ENCODE assay signal across 1 cellular context in the genomic region with DNA sequence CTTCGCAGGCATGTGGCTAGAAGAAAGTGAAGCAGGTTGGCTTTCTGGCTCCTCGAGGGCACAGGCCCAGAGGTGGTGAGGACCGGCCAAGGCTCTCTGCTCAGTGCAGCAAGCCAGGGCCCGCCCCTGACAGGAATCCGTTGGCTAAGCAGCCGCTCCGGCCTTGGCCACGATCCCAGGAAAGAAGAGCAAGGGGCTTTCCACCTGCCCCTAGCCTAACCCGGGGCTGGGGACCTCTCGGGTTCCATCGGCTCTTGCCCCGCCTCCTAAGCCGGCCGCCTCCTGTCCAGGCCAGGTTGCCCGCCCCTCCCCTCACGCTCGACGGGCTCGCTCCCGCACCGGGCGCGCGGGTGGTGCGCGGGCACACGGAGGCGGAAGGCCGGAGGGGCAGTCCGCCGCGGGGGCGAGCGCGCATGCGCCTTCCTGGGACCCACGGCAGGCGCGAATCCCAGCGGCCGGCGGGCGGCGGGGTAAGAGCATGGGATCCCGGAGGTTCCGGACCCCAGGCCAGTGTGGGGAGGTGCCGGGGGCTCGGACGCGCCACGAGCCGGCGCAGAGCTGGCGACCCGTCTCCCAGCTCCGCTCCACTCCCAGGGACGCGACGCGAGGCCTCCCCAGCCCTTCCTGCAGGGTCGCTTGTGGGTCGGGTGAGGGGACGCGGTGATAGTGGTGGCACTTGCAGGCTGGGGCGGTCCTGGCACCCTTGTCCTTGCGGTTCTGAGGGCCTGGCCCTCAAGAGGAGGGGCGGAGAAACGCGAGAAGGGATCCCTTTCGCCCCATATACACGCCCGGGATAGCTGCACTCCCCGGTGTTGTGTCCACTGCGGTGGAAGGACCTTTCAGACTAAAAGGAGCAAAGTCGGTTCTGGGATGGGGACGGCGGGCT.
TF ChIP-seq lines count a peak whose summit lies in the region.

A gene (plus strand): TSS at position 410 of the 886 bp plus-strand sequence. CDS start 3,351 bp downstream, outside the sequence.

TF ChIP-seq in K562, 482 proteins besides CTCF, POLR2A, EP300 and RAD21 (continued from another document and continues in another):
- TF ChIP-seq, protein P1, sequence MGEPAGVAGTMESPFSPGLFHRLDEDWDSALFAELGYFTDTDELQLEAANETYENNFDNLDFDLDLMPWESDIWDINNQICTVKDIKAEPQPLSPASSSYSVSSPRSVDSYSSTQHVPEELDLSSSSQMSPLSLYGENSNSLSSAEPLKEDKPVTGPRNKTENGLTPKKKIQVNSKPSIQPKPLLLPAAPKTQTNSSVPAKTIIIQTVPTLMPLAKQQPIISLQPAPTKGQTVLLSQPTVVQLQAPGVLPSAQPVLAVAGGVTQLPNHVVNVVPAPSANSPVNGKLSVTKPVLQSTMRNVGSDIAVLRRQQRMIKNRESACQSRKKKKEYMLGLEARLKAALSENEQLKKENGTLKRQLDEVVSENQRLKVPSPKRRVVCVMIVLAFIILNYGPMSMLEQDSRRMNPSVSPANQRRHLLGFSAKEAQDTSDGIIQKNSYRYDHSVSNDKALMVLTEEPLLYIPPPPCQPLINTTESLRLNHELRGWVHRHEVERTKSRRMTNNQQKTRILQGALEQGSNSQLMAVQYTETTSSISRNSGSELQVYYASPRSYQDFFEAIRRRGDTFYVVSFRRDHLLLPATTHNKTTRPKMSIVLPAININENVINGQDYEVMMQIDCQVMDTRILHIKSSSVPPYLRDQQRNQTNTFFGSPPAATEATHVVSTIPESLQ (CRISPR knock-in tag; IDR thresholded peaks at IDR 0.05), result no peak; the same call in 1 of the 2 replicates
- TF ChIP-seq PHF20 (IDR thresholded peaks at IDR 0.05; ENCODE audit: partially characterized antibody) (peak; percentile 61), CTBP1 (IDR thresholded peaks at IDR 0.05; ENCODE audit: borderline replicate concordance) (peak; percentile 65; the same call in 1 of the 2 replicates), CXXC5 (CRISPR knock-in tag; IDR thresholded peaks at IDR 0.05) (peak; percentile 71; the same call in 1 of the 2 replicates), FOXA3 (CRISPR knock-in tag; conservative IDR thresholded peaks at IDR 0.05 in 1 of 2, IDR thresholded peaks at IDR 0.05 in 1 of 2) (no peak), GATAD2A (IDR thresholded peaks at IDR 0.05) (0 out of 2 replicates have a peak, but pooled peaks have one; percentile 55), ZEB2 (IDR thresholded peaks at IDR 0.05) (no peak), ZNF785 (CRISPR knock-in tag; IDR thresholded peaks at IDR 0.05) (no peak), ZKSCAN3 (CRISPR knock-in tag; IDR thresholded peaks at IDR 0.05) (no peak), ZNF717 (CRISPR knock-in tag; IDR thresholded peaks at IDR 0.05) (no peak)
- TF ChIP-seq, protein P2, sequence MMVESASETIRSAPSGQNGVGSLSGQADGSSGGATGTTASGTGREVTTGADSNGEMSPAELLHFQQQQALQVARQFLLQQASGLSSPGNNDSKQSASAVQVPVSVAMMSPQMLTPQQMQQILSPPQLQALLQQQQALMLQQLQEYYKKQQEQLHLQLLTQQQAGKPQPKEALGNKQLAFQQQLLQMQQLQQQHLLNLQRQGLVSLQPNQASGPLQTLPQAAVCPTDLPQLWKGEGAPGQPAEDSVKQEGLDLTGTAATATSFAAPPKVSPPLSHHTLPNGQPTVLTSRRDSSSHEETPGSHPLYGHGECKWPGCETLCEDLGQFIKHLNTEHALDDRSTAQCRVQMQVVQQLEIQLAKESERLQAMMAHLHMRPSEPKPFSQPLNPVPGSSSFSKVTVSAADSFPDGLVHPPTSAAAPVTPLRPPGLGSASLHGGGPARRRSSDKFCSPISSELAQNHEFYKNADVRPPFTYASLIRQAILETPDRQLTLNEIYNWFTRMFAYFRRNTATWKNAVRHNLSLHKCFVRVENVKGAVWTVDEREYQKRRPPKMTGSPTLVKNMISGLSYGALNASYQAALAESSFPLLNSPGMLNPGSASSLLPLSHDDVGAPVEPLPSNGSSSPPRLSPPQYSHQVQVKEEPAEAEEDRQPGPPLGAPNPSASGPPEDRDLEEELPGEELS (CRISPR knock-in tag; IDR thresholded peaks at IDR 0.05; ENCODE audit: borderline replicate concordance), result peak; percentile 58; the same call in 1 of the 2 replicates
- TF ChIP-seq, protein P3, sequence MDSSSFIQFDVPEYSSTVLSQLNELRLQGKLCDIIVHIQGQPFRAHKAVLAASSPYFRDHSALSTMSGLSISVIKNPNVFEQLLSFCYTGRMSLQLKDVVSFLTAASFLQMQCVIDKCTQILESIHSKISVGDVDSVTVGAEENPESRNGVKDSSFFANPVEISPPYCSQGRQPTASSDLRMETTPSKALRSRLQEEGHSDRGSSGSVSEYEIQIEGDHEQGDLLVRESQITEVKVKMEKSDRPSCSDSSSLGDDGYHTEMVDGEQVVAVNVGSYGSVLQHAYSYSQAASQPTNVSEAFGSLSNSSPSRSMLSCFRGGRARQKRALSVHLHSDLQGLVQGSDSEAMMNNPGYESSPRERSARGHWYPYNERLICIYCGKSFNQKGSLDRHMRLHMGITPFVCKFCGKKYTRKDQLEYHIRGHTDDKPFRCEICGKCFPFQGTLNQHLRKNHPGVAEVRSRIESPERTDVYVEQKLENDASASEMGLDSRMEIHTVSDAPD (CRISPR knock-in tag; IDR thresholded peaks at IDR 0.05), result no peak
- TF ChIP-seq, protein P4, sequence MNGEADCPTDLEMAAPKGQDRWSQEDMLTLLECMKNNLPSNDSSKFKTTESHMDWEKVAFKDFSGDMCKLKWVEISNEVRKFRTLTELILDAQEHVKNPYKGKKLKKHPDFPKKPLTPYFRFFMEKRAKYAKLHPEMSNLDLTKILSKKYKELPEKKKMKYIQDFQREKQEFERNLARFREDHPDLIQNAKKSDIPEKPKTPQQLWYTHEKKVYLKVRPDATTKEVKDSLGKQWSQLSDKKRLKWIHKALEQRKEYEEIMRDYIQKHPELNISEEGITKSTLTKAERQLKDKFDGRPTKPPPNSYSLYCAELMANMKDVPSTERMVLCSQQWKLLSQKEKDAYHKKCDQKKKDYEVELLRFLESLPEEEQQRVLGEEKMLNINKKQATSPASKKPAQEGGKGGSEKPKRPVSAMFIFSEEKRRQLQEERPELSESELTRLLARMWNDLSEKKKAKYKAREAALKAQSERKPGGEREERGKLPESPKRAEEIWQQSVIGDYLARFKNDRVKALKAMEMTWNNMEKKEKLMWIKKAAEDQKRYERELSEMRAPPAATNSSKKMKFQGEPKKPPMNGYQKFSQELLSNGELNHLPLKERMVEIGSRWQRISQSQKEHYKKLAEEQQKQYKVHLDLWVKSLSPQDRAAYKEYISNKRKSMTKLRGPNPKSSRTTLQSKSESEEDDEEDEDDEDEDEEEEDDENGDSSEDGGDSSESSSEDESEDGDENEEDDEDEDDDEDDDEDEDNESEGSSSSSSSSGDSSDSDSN (IDR thresholded peaks at IDR 0.05; ENCODE audit: borderline replicate concordance in 1 of 2, low read depth in 2 of 2, low read length in 2 of 2), result peak in 1 of 2 experiments; percentile 56; a peak in 2 of 4 replicates
- TF ChIP-seq, protein P5, sequence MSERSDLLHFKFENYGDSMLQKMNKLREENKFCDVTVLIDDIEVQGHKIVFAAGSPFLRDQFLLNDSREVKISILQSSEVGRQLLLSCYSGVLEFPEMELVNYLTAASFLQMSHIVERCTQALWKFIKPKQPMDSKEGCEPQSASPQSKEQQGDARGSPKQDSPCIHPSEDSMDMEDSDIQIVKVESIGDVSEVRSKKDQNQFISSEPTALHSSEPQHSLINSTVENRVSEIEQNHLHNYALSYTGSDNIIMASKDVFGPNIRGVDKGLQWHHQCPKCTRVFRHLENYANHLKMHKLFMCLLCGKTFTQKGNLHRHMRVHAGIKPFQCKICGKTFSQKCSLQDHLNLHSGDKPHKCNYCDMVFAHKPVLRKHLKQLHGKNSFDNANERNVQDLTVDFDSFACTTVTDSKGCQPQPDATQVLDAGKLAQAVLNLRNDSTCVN (CRISPR knock-in tag; IDR thresholded peaks at IDR 0.05), result no peak
- TF ChIP-seq, protein P6, sequence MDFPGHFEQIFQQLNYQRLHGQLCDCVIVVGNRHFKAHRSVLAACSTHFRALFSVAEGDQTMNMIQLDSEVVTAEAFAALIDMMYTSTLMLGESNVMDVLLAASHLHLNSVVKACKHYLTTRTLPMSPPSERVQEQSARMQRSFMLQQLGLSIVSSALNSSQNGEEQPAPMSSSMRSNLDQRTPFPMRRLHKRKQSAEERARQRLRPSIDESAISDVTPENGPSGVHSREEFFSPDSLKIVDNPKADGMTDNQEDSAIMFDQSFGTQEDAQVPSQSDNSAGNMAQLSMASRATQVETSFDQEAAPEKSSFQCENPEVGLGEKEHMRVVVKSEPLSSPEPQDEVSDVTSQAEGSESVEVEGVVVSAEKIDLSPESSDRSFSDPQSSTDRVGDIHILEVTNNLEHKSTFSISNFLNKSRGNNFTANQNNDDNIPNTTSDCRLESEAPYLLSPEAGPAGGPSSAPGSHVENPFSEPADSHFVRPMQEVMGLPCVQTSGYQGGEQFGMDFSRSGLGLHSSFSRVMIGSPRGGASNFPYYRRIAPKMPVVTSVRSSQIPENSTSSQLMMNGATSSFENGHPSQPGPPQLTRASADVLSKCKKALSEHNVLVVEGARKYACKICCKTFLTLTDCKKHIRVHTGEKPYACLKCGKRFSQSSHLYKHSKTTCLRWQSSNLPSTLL (IDR thresholded peaks at IDR 0.05), result no peak
- TF ChIP-seq, protein P7, sequence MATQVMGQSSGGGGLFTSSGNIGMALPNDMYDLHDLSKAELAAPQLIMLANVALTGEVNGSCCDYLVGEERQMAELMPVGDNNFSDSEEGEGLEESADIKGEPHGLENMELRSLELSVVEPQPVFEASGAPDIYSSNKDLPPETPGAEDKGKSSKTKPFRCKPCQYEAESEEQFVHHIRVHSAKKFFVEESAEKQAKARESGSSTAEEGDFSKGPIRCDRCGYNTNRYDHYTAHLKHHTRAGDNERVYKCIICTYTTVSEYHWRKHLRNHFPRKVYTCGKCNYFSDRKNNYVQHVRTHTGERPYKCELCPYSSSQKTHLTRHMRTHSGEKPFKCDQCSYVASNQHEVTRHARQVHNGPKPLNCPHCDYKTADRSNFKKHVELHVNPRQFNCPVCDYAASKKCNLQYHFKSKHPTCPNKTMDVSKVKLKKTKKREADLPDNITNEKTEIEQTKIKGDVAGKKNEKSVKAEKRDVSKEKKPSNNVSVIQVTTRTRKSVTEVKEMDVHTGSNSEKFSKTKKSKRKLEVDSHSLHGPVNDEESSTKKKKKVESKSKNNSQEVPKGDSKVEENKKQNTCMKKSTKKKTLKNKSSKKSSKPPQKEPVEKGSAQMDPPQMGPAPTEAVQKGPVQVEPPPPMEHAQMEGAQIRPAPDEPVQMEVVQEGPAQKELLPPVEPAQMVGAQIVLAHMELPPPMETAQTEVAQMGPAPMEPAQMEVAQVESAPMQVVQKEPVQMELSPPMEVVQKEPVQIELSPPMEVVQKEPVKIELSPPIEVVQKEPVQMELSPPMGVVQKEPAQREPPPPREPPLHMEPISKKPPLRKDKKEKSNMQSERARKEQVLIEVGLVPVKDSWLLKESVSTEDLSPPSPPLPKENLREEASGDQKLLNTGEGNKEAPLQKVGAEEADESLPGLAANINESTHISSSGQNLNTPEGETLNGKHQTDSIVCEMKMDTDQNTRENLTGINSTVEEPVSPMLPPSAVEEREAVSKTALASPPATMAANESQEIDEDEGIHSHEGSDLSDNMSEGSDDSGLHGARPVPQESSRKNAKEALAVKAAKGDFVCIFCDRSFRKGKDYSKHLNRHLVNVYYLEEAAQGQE (CRISPR knock-in tag; IDR thresholded peaks at IDR 0.05; ENCODE audit: low read depth), result peak; percentile 79
- TF ChIP-seq, protein P8, sequence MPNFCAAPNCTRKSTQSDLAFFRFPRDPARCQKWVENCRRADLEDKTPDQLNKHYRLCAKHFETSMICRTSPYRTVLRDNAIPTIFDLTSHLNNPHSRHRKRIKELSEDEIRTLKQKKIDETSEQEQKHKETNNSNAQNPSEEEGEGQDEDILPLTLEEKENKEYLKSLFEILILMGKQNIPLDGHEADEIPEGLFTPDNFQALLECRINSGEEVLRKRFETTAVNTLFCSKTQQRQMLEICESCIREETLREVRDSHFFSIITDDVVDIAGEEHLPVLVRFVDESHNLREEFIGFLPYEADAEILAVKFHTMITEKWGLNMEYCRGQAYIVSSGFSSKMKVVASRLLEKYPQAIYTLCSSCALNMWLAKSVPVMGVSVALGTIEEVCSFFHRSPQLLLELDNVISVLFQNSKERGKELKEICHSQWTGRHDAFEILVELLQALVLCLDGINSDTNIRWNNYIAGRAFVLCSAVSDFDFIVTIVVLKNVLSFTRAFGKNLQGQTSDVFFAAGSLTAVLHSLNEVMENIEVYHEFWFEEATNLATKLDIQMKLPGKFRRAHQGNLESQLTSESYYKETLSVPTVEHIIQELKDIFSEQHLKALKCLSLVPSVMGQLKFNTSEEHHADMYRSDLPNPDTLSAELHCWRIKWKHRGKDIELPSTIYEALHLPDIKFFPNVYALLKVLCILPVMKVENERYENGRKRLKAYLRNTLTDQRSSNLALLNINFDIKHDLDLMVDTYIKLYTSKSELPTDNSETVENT (CRISPR knock-in tag; IDR thresholded peaks at IDR 0.05), result peak; percentile 88; the same call in 1 of the 2 replicates
- TF ChIP-seq, protein P9, sequence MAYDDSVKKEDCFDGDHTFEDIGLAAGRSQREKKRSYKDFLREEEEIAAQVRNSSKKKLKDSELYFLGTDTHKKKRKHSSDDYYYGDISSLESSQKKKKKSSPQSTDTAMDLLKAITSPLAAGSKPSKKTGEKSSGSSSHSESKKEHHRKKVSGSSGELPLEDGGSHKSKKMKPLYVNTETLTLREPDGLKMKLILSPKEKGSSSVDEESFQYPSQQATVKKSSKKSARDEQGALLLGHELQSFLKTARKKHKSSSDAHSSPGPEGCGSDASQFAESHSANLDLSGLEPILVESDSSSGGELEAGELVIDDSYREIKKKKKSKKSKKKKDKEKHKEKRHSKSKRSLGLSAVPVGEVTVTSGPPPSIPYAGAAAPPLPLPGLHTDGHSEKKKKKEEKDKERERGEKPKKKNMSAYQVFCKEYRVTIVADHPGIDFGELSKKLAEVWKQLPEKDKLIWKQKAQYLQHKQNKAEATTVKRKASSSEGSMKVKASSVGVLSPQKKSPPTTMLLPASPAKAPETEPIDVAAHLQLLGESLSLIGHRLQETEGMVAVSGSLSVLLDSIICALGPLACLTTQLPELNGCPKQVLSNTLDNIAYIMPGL (CRISPR knock-in tag; IDR thresholded peaks at IDR 0.05), result peak; percentile 77; the same call in 1 of the 2 replicates
- TF ChIP-seq, protein P10, sequence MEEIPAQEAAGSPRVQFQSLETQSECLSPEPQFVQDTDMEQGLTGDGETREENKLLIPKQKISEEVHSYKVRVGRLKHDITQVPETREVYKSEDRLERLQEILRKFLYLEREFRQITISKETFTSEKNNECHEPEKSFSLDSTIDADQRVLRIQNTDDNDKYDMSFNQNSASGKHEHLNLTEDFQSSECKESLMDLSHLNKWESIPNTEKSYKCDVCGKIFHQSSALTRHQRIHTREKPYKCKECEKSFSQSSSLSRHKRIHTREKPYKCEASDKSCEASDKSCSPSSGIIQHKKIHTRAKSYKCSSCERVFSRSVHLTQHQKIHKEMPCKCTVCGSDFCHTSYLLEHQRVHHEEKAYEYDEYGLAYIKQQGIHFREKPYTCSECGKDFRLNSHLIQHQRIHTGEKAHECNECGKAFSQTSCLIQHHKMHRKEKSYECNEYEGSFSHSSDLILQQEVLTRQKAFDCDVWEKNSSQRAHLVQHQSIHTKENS (CRISPR knock-in tag; IDR thresholded peaks at IDR 0.05), result no peak
